In the genomic region with DNA sequence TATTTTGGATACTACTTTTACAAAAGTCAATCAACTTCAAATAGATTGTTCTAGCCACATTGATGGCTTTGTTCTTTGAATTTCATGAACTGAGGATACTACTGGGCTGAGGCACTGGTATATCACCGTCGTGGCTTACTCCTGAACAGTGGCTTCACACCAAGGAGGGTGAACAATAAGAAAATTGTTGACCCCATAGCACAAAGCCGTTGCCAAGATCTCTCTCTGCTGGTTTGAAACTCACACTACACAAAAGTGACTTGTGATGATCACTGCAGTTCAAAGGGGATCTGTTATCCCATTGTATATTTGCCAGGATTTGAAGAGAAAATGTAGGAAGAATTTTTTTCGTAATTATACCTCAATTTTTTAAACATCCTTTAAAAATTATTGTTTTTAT, we compare ENCODE assay signal across 2 cellular contexts.
TF ChIP-seq lines count a peak whose summit lies in the region.

No MANE protein-coding gene starts in this region.

TF ChIP-seq in HEK293, 187 proteins besides CTCF, POLR2A, EP300 and RAD21:
- TF ChIP-seq, protein P1, sequence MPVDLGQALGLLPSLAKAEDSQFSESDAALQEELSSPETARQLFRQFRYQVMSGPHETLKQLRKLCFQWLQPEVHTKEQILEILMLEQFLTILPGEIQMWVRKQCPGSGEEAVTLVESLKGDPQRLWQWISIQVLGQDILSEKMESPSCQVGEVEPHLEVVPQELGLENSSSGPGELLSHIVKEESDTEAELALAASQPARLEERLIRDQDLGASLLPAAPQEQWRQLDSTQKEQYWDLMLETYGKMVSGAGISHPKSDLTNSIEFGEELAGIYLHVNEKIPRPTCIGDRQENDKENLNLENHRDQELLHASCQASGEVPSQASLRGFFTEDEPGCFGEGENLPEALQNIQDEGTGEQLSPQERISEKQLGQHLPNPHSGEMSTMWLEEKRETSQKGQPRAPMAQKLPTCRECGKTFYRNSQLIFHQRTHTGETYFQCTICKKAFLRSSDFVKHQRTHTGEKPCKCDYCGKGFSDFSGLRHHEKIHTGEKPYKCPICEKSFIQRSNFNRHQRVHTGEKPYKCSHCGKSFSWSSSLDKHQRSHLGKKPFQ (tag by site-specific recombination; IDR thresholded peaks at IDR 0.05) = peak; percentile 68
- TF ChIP-seq ZNF747 (tag by site-specific recombination; IDR thresholded peaks at IDR 0.05) (no peak), YY1 (tag by site-specific recombination; IDR thresholded peaks at IDR 0.05) (no peak), MZF1 (tag by site-specific recombination; IDR thresholded peaks at IDR 0.05; ENCODE audit: borderline replicate concordance) (0 out of 2 replicates have a peak, but pooled peaks have one; percentile 29)

TF ChIP-seq in H1, 55 proteins besides CTCF, POLR2A, EP300 and RAD21:
- TF ChIP-seq BRCA1 (IDR thresholded peaks at IDR 0.05; ENCODE audit: low read depth, low read length) (no peak), ASH2L (IDR thresholded peaks at IDR 0.05; ENCODE audit: low read length) (no peak), NANOG (IDR thresholded peaks at IDR 0.05; ENCODE audit: insufficient read depth, low read depth, low read length, poor library complexity, severe bottlenecking) (no peak), CBX8 (IDR thresholded peaks at IDR 0.05; ENCODE audit: borderline replicate concordance, low read depth, low read length) (no peak), CREB1 (IDR thresholded peaks at IDR 0.05) (no peak), NRF1 (IDR thresholded peaks at IDR 0.05; ENCODE audit: low read depth, low read length) (no peak), KDM5A (IDR thresholded peaks at IDR 0.05; ENCODE audit: low read length) (no peak), TAF7 (optimal IDR thresholded peaks at IDR 0.05; ENCODE audit: borderline replicate concordance, low read depth, low read length) (no peak), RNF2 (IDR thresholded peaks at IDR 0.05; ENCODE audit: borderline replicate concordance, low read depth, low read length, missing control alignments, poor library complexity, severe bottlenecking) (no peak), SP4 (IDR thresholded peaks at IDR 0.05; ENCODE audit: low read length) (no peak), CEBPB (IDR thresholded peaks at IDR 0.05; ENCODE audit: low read depth, low read length) (no peak), SIX5 (IDR thresholded peaks at IDR 0.05; ENCODE audit: low read depth, low read length) (no peak), CHD1 (IDR thresholded peaks at IDR 0.05; ENCODE audit: low read depth, low read length) (no peak), SAP30 (IDR thresholded peaks at IDR 0.05; ENCODE audit: insufficient read depth, insufficient replicate concordance, low read length) (no peak), RXRA (IDR thresholded peaks at IDR 0.05; ENCODE audit: insufficient read depth, low read depth, low read length) (no peak)
- TF ChIP-seq, protein P2, sequence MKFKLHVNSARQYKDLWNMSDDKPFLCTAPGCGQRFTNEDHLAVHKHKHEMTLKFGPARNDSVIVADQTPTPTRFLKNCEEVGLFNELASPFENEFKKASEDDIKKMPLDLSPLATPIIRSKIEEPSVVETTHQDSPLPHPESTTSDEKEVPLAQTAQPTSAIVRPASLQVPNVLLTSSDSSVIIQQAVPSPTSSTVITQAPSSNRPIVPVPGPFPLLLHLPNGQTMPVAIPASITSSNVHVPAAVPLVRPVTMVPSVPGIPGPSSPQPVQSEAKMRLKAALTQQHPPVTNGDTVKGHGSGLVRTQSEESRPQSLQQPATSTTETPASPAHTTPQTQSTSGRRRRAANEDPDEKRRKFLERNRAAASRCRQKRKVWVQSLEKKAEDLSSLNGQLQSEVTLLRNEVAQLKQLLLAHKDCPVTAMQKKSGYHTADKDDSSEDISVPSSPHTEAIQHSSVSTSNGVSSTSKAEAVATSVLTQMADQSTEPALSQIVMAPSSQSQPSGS (IDR thresholded peaks at IDR 0.05; ENCODE audit: low read length) = no peak
- TF ChIP-seq, protein P3, sequence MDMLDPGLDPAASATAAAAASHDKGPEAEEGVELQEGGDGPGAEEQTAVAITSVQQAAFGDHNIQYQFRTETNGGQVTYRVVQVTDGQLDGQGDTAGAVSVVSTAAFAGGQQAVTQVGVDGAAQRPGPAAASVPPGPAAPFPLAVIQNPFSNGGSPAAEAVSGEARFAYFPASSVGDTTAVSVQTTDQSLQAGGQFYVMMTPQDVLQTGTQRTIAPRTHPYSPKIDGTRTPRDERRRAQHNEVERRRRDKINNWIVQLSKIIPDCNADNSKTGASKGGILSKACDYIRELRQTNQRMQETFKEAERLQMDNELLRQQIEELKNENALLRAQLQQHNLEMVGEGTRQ (IDR thresholded peaks at IDR 0.05; ENCODE audit: low read length) = no peak
- TF ChIP-seq, protein P4, sequence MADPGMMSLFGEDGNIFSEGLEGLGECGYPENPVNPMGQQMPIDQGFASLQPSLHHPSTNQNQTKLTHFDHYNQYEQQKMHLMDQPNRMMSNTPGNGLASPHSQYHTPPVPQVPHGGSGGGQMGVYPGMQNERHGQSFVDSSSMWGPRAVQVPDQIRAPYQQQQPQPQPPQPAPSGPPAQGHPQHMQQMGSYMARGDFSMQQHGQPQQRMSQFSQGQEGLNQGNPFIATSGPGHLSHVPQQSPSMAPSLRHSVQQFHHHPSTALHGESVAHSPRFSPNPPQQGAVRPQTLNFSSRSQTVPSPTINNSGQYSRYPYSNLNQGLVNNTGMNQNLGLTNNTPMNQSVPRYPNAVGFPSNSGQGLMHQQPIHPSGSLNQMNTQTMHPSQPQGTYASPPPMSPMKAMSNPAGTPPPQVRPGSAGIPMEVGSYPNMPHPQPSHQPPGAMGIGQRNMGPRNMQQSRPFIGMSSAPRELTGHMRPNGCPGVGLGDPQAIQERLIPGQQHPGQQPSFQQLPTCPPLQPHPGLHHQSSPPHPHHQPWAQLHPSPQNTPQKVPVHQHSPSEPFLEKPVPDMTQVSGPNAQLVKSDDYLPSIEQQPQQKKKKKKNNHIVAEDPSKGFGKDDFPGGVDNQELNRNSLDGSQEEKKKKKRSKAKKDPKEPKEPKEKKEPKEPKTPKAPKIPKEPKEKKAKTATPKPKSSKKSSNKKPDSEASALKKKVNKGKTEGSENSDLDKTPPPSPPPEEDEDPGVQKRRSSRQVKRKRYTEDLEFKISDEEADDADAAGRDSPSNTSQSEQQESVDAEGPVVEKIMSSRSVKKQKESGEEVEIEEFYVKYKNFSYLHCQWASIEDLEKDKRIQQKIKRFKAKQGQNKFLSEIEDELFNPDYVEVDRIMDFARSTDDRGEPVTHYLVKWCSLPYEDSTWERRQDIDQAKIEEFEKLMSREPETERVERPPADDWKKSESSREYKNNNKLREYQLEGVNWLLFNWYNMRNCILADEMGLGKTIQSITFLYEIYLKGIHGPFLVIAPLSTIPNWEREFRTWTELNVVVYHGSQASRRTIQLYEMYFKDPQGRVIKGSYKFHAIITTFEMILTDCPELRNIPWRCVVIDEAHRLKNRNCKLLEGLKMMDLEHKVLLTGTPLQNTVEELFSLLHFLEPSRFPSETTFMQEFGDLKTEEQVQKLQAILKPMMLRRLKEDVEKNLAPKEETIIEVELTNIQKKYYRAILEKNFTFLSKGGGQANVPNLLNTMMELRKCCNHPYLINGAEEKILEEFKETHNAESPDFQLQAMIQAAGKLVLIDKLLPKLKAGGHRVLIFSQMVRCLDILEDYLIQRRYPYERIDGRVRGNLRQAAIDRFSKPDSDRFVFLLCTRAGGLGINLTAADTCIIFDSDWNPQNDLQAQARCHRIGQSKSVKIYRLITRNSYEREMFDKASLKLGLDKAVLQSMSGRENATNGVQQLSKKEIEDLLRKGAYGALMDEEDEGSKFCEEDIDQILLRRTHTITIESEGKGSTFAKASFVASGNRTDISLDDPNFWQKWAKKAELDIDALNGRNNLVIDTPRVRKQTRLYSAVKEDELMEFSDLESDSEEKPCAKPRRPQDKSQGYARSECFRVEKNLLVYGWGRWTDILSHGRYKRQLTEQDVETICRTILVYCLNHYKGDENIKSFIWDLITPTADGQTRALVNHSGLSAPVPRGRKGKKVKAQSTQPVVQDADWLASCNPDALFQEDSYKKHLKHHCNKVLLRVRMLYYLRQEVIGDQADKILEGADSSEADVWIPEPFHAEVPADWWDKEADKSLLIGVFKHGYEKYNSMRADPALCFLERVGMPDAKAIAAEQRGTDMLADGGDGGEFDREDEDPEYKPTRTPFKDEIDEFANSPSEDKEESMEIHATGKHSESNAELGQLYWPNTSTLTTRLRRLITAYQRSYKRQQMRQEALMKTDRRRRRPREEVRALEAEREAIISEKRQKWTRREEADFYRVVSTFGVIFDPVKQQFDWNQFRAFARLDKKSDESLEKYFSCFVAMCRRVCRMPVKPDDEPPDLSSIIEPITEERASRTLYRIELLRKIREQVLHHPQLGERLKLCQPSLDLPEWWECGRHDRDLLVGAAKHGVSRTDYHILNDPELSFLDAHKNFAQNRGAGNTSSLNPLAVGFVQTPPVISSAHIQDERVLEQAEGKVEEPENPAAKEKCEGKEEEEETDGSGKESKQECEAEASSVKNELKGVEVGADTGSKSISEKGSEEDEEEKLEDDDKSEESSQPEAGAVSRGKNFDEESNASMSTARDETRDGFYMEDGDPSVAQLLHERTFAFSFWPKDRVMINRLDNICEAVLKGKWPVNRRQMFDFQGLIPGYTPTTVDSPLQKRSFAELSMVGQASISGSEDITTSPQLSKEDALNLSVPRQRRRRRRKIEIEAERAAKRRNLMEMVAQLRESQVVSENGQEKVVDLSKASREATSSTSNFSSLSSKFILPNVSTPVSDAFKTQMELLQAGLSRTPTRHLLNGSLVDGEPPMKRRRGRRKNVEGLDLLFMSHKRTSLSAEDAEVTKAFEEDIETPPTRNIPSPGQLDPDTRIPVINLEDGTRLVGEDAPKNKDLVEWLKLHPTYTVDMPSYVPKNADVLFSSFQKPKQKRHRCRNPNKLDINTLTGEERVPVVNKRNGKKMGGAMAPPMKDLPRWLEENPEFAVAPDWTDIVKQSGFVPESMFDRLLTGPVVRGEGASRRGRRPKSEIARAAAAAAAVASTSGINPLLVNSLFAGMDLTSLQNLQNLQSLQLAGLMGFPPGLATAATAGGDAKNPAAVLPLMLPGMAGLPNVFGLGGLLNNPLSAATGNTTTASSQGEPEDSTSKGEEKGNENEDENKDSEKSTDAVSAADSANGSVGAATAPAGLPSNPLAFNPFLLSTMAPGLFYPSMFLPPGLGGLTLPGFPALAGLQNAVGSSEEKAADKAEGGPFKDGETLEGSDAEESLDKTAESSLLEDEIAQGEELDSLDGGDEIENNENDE (IDR thresholded peaks at IDR 0.05; ENCODE audit: insufficient replicate concordance, low read length) = no peak
- TF ChIP-seq, protein P5, sequence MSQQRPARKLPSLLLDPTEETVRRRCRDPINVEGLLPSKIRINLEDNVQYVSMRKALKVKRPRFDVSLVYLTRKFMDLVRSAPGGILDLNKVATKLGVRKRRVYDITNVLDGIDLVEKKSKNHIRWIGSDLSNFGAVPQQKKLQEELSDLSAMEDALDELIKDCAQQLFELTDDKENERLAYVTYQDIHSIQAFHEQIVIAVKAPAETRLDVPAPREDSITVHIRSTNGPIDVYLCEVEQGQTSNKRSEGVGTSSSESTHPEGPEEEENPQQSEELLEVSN (IDR thresholded peaks at IDR 0.05) = no peak
